Comparison of ENCODE assay signal across 1 cellular context in the genomic region with DNA sequence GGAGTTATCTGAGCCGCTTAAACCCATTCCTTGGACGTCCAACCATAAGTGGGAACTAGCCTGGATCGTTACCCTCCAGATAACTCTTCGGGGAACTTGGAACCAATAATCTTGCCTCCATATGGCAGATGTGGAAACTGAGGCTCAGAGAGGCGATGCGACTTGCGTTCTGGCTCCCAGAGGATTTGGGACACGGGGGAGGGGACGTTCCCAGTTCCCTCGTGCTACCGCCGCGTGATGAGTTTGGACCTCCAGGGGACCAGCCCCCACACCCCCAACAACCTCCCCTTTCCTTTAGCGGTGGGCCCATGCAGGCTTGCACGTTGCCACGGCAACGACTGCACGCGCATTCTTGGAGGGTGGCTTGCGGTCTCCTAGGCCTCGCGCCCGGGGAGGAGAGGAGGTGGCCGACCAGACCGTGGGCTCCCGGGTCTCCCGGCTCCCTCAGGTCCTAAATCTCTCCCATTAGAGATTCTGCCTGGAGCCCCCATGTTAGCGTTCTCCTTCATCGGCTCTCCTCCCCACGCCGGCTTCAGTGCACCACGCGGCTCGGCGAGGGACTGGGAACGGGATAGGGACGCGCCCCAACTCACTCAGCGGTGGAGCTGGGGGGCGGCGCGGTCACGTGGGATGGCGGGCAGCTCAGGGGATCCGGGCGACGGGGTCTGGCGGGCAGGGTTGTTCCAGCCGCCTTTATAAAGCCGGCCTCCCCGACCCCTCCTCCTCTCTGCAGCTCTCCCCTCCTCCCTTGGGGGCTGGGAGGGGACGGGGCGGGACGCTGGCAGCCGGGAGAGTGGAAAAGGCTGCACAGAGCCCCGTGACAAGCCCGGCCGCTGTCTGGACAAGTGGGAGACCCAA.
TF ChIP-seq lines count a peak whose summit lies in the region.

A gene with protein sequence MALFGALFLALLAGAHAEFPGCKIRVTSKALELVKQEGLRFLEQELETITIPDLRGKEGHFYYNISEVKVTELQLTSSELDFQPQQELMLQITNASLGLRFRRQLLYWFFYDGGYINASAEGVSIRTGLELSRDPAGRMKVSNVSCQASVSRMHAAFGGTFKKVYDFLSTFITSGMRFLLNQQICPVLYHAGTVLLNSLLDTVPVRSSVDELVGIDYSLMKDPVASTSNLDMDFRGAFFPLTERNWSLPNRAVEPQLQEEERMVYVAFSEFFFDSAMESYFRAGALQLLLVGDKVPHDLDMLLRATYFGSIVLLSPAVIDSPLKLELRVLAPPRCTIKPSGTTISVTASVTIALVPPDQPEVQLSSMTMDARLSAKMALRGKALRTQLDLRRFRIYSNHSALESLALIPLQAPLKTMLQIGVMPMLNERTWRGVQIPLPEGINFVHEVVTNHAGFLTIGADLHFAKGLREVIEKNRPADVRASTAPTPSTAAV (minus strand): TSS at position 670 of the 858 bp plus-strand sequence. CDS start 703 bp downstream, outside the sequence.

TF ChIP-seq in HCT116, 20 proteins besides CTCF, POLR2A, EP300 and RAD21 (continued from another document):
- no peak for TF ChIP-seq EGR1 (IDR thresholded peaks at IDR 0.05; ENCODE audit: low read depth)
- TF ChIP-seq TCF7L2 (IDR thresholded peaks at IDR 0.05; ENCODE audit: borderline replicate concordance, extremely low read depth, insufficient read depth, insufficient read length): no peak
- TF ChIP-seq ZFX (IDR thresholded peaks at IDR 0.05): no peak
- no peak for TF ChIP-seq SP1 (IDR thresholded peaks at IDR 0.05; ENCODE audit: low read depth)
- TF ChIP-seq YY1 (IDR thresholded peaks at IDR 0.05; ENCODE audit: extremely low read depth, insufficient replicate concordance, low read depth, low read length): no peak
- TF ChIP-seq POLR2AphosphoS5 (IDR thresholded peaks at IDR 0.05; ENCODE audit: low read depth, low read length): no peak
- TF ChIP-seq, protein P1, sequence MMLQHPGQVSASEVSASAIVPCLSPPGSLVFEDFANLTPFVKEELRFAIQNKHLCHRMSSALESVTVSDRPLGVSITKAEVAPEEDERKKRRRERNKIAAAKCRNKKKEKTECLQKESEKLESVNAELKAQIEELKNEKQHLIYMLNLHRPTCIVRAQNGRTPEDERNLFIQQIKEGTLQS (IDR thresholded peaks at IDR 0.05): no peak
- no peak for TF ChIP-seq SRF (IDR thresholded peaks at IDR 0.05; ENCODE audit: low read depth)
- TF ChIP-seq EZH2 (IDR thresholded peaks at IDR 0.05): no peak
- TF ChIP-seq ELF1 (IDR thresholded peaks at IDR 0.05; ENCODE audit: borderline replicate concordance, low read depth): no peak
- TF ChIP-seq SIN3A (IDR thresholded peaks at IDR 0.05; ENCODE audit: low read depth): no peak
- TF ChIP-seq CBX3 (IDR thresholded peaks at IDR 0.05; ENCODE audit: low read depth): no peak
- TF ChIP-seq, protein P2, sequence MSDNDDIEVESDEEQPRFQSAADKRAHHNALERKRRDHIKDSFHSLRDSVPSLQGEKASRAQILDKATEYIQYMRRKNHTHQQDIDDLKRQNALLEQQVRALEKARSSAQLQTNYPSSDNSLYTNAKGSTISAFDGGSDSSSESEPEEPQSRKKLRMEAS (IDR thresholded peaks at IDR 0.05): no peak
- no peak for TF ChIP-seq JUND (IDR thresholded peaks at IDR 0.05)
- TF ChIP-seq FOSL1 (IDR thresholded peaks at IDR 0.05; ENCODE audit: low read depth): no peak
TF ChIP-seq in HCT116: peak in this region for 0.
